20 cellular contexts compared by ENCODE assay signal in the genomic region with DNA sequence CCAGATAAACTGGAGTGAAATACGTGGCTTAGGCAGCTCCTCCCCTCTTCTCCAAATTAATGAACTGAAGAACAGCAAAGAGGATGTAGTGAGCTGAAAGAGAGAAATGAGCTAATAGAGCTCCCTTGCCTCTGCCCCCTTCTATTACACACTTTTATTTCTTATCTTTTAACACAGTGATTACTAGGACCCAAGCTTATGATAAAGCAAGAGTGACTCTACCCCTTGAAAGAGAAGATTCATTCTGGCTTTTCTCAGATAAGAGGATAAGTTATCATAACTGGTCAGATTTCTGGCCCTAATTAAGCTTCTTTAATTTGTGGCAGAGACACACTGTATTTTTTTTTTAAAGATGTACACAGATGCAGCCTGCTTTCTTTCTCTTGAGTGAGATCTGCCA.
"Had no signal": no experiment of that assay in that cellular context is flagged by ENCODE, and none has a peak within 500 bp of the region (broad histone marks: within the 10 kb centered on the region; RNA-seq: fewer than 3 reads in every experiment).

No MANE protein-coding gene starts in this region.

- H3K36me3 ChIP-seq: esophagus muscularis mucosa, left ventricle myocardium inferior, right lobe of liver, tibial nerve, uterus, WERI-Rb-1 had no signal

- H3K27me3 ChIP-seq: esophagus muscularis mucosa, right lobe of liver, tibial nerve, uterus had no signal

- DNase-seq: activated CD4-positive, alpha-beta T cell treated with anti-CD3 and anti-CD28 coated beads for 1 hour; activated CD8-positive, alpha-beta memory T cell treated with anti-CD3 and anti-CD28 coated beads for 24 hours; activated CD8-positive, alpha-beta memory T cell treated with anti-CD3 and anti-CD28 coated beads, Interleukin-2, amount 50 U/mL, for 48 hours; activated effector memory CD4-positive, alpha-beta T cell treated with Interleukin-2 at 50 U/mL for 16 hours; activated naive CD4-positive, alpha-beta T cell treated with anti-CD3 and anti-CD28 coated beads, Interleukin-2, amount 50 U/mL, for 16 hours; activated T-cell treated with anti-CD3 and anti-CD28 coated beads, Interleukin-2, amount 50 U/mL, for 48 hours; effector CD4-positive, alpha-beta T cell; immature natural killer cell; kidney glomerular epithelial cell; left ventricle myocardium inferior; mammary epithelial cell; right lobe of liver; small intestine; stimulated activated CD4-positive, alpha-beta T cell treated with anti-CD3 and anti-CD28 coated beads, Interleukin-15, amount 100 ng/mL, for 24 hours; stimulated activated CD4-positive, alpha-beta T cell treated with anti-CD3 and anti-CD28 coated beads, Interleukin-2, amount 100 ng/mL, for 48 hours; T1000; uterus; WERI-Rb-1 had no signal

- H3K4me3 ChIP-seq: esophagus muscularis mucosa, left ventricle myocardium inferior, right lobe of liver, tibial nerve, uterus had no signal

- H3K9me3 ChIP-seq: esophagus muscularis mucosa, right lobe of liver, uterus had no signal

- H3K27ac ChIP-seq: esophagus muscularis mucosa, left ventricle myocardium inferior, right lobe of liver, tibial nerve, uterus, WERI-Rb-1 had no signal

- H3K4me1 ChIP-seq: esophagus muscularis mucosa, left ventricle myocardium inferior, right lobe of liver, tibial nerve, uterus had no signal
